ENCODE assay signal across 9 cellular contexts in genomic region chr10:70130878-70131559, GRCh38. TPM values are rescaled to one million over a fixed set of nuclear protein-coding genes. Genes with fewer than 3 reads are reported as not detected.
A peak's percentile ranks its signal among the peaks of the same experiment; 100 is the strongest.
DNase-seq lines count a peak whose midpoint lies in the region; ATAC-seq and TF ChIP-seq lines count a peak whose summit lies in the region.
"Had no signal": no experiment of that assay in that cellular context is flagged by ENCODE, and none has a peak within 500 bp of the region (broad histone marks: within the 10 kb centered on the region; RNA-seq: fewer than 3 reads in every experiment).

No MANE protein-coding gene starts in this region.

- no peaks in the 10 kb centered on the region for H3K9me3 ChIP-seq in breast epithelium
- H3K9me3 ChIP-seq in lower lobe of right lung, result no peaks in the 10 kb centered on the region

- H3K36me3 ChIP-seq in breast epithelium (no peaks in the 10 kb centered on the region), lower lobe of right lung (no peaks in the 10 kb centered on the region)

- intact Hi-C loops in breast epithelium (cut with DNase I; ENCODE audit: low total_unique reads) (no loop called here), lower lobe of right lung (cut with DNase I) (no loop called here)

- peaks cover 12% of the 10 kb centered on the region for H3K36me3 Mint-ChIP-seq in effector memory CD8-positive, alpha-beta T cell (ENCODE audit: insufficient read depth)

- TF ChIP-seq POLR2A in breast epithelium (IDR thresholded peaks at IDR 0.05), result no peak

- no peak overlapping the region for H3K4me3 Mint-ChIP-seq in effector memory CD8-positive, alpha-beta T cell

- H3K27ac Mint-ChIP-seq in effector memory CD8-positive, alpha-beta T cell, result no peak overlapping the region

- H3K4me1 Mint-ChIP-seq in effector memory CD8-positive, alpha-beta T cell (ENCODE audit: low read depth in 2 of 2), result peaks cover 17 to 36% of the 10 kb centered on the region in 2 donors

- H3K27ac ChIP-seq in breast epithelium, result peak overlapping the region; percentile 82 to 88
- peak overlapping the region; percentile 79 for H3K27ac ChIP-seq in lower lobe of right lung

- H3K4me1 ChIP-seq in breast epithelium, result no peaks in the 10 kb centered on the region
- H3K4me1 ChIP-seq in lower lobe of right lung, result peaks cover 23% of the 10 kb centered on the region

- peak; percentile 28 to 47 for ATAC-seq in lower lobe of right lung
- no peak for ATAC-seq in effector memory CD8-positive, alpha-beta T cell (replicated peaks)

- TF ChIP-seq CTCF in breast epithelium (IDR thresholded peaks at IDR 0.05), result no peak
- no peak for TF ChIP-seq CTCF in lower lobe of right lung (IDR thresholded peaks at IDR 0.05)

- DNase-seq in AG08395 (ENCODE audit: low spot score) (peak; percentile 58), HK-2 (ENCODE audit: unreplicated experiment) (peak; percentile 35), breast epithelium (ENCODE audit: low spot score in 2 of 2) (peak in 1 of 2 donors; percentile 48), lower lobe of right lung (no peak), GF-D8 (lab: John Stamatoyannopoulos, UW) (no peak), hypothalamus (lab: John Stamatoyannopoulos, UW) (no peak), NCI-H1436 treated with DMSO at 0.1 percent for 48 hours (lab: John Stamatoyannopoulos, UW) (no peak)
- no peak for DNase-seq in effector memory CD8-positive, alpha-beta T cell
- DNase-seq: NCI-H446 had no signal

- H3K4me3 ChIP-seq in breast epithelium, result peak overlapping the region; percentile 61 to 88 (median 87)
- H3K4me3 ChIP-seq in lower lobe of right lung, result peak overlapping the region; percentile 77

- no peaks in the 10 kb centered on the region for H3K27me3 Mint-ChIP-seq in effector memory CD8-positive, alpha-beta T cell

- H3K27me3 ChIP-seq in breast epithelium (no peaks in the 10 kb centered on the region), lower lobe of right lung (ENCODE audit: low read depth) (no peaks in the 10 kb centered on the region)

- H3K9me3 Mint-ChIP-seq in effector memory CD8-positive, alpha-beta T cell, result no peaks in the 10 kb centered on the region

RNA-seq across cellular contexts. Expression of gene AIFM2, which starts 1.6 kb away (rescaled TPM):
- total RNA-seq in breast epithelium, result 10 to 100 TPM; 14.3 to 42.1 (median 33.1) TPM
- total RNA-seq in lower lobe of right lung, result 9.7 TPM

RNA-seq across cellular contexts. Expression of gene TYSND1, which starts 15.5 kb away (rescaled TPM):
- total RNA-seq in breast epithelium (10 to 100 TPM; 12.5 to 19.9 (median 19.7) TPM), lower lobe of right lung (13.4 TPM)

RNA-seq across cellular contexts. Expression of gene SAR1A, which starts 39.3 kb away (rescaled TPM):
- 10 to 100 TPM; 87.5 to 95.4 (median 95.4) TPM for total RNA-seq in breast epithelium
- 114 TPM for total RNA-seq in lower lobe of right lung

Comparison
In these comparisons a context has a peak if more than half of its experiments do, and no peak if none do; other contexts are left out.
1. DNase-seq: peak in AG08395 (single experiment) and HK-2 (single experiment); none in lower lobe of right lung (single experiment), GF-D8 (single experiment), hypothalamus (0 of 51), NCI-H1436 treated with DMSO at 0.1 percent for 48 hours (single experiment) and effector memory CD8-positive, alpha-beta T cell (0 of 3).